ENCODE assay signal across 27 cellular contexts in the genomic region with DNA sequence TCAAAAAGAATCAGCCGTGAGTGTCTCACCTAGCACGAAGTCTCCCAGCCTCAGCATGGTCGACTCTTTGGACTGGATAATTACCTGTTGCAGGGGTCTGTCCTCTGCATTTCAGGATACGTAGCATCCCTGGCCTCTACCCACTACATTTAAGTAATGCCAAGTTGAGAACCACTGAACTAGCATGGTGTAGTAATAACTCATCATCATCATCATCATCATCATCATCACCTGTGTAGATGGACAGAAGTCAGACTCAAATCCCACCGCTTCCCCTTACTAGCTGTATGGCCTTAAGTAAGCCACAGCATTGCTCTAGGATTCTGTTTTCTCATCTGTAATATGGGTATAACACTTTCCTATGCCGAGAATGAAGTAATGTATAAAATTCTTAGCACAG.
"Had no signal": no experiment of that assay in that cellular context is flagged by ENCODE, and none has a peak within 500 bp of the region (broad histone marks: within the 10 kb centered on the region; RNA-seq: fewer than 3 reads in every experiment).

No MANE protein-coding gene starts in this region.

- H3K36me3 ChIP-seq: stomach, suprapubic skin, thoracic aorta, thyroid gland, tibial artery, tibial nerve, transverse colon, upper lobe of left lung, upper lobe of right lung, uterus, vagina had no signal

- H3K4me1 ChIP-seq: stomach, testis, thyroid gland, tibial artery, tibial nerve, transverse colon, upper lobe of left lung, upper lobe of right lung, uterus, vagina had no signal

- H3K9me3 ChIP-seq: stomach, suprapubic skin, testis, thoracic aorta, thyroid gland, tibial artery, transverse colon, upper lobe of left lung, upper lobe of right lung, uterus, vagina had no signal

- FAIRE-seq: urothelium cell line had no signal

- H3K27ac ChIP-seq: stomach, suprapubic skin, testis, thoracic aorta, thyroid gland, tibial artery, tibial nerve, transverse colon, upper lobe of left lung, upper lobe of right lung, uterus, vagina had no signal

- H3K4me3 ChIP-seq: stomach, suprapubic skin, testis, thoracic aorta, thyroid gland, tibial artery, tibial nerve, transverse colon, upper lobe of left lung, upper lobe of right lung, uterus, vagina had no signal

- H3K27me3 ChIP-seq: suprapubic skin, testis, thyroid gland, tibial nerve, transverse colon, upper lobe of left lung, upper lobe of right lung, uterus, vagina had no signal

- ATAC-seq: stimulated activated effector memory CD8-positive, alpha-beta T cell treated with anti-CD3 and anti-CD28 coated beads, Interleukin-12 subunit alpha, Interleukin-12 subunit beta, amount 100 ng/mL, for 72 hours; stimulated activated memory B cell treated with anti-CD40 and anti-IgM and Interleukin-4, amounts not matched to agents 10 μg/mL and 1 μg/mL and 100 μg/mL, for 72 hours; stimulated activated naive B cell treated with anti-CD40 and anti-IgM and Interleukin-4, amounts not matched to agents 10 μg/mL and 1 μg/mL and 100 μg/mL, for 72 hours; stimulated activated naive CD8-positive, alpha-beta T cell treated with anti-CD3 and anti-CD28 coated beads, Interleukin-15, amount 100 ng/mL, for 72 hours; stimulated activated naive CD8-positive, alpha-beta T cell treated with anti-CD3 and anti-CD28 coated beads, Interleukin-15, Interleukin-2, amounts not matched to agents 100 U/mL and 50 U/mL, for 24 hours; upper lobe of right lung had no signal

- DNase-seq: stimulated activated CD4-positive, alpha-beta T cell treated with anti-CD3 and anti-CD28 coated beads, Interleukin-2, amount 100 ng/mL, for 48 hours; stimulated activated CD4-positive, alpha-beta T cell treated with anti-CD3 and anti-CD28 coated beads, Interleukin-4, amount 100 ng/mL, for 1 hour; stimulated activated CD4-positive, alpha-beta T cell treated with anti-CD3 and anti-CD28 coated beads, Interleukin-4, amount 100 ng/mL, for 24 hours; stimulated activated CD4-positive, alpha-beta T cell treated with anti-CD3 and anti-CD28 coated beads, Interleukin-4, amount 100 ng/mL, for 4 hours; stimulated activated CD8-positive, alpha-beta memory T cell treated with anti-CD3 and anti-CD28 coated beads, Interleukin-4, amount 100 ng/mL, for 48 hours; stimulated activated naive B cell treated with anti-CD40 and anti-IgM and Interleukin-4, amounts not matched to agents 10 μg/mL and 1 μg/mL and 100 μg/mL, for 72 hours; stimulated activated naive CD4-positive, alpha-beta T cell; stimulated activated naive CD4-positive, alpha-beta T cell treated with Interleukin-2 at 50 U/mL for 16 hours; stimulated activated naive CD8-positive, alpha-beta T cell treated with anti-CD3 and anti-CD28 coated beads, Interleukin-15, amount 100 ng/mL, for 72 hours; stimulated activated naive CD8-positive, alpha-beta T cell treated with anti-CD3 and anti-CD28 coated beads, Interleukin-15, Interleukin-2, amounts not matched to agents 100 U/mL and 50 U/mL, for 24 hours; stomach; substantia nigra; testis; thyroid gland; tibial artery; transverse colon; trophoblast cell; upper lobe of left lung; upper lobe of right lung; uterus had no signal
